Comparison of ENCODE assay signal across 16 cellular contexts in the genomic region with DNA sequence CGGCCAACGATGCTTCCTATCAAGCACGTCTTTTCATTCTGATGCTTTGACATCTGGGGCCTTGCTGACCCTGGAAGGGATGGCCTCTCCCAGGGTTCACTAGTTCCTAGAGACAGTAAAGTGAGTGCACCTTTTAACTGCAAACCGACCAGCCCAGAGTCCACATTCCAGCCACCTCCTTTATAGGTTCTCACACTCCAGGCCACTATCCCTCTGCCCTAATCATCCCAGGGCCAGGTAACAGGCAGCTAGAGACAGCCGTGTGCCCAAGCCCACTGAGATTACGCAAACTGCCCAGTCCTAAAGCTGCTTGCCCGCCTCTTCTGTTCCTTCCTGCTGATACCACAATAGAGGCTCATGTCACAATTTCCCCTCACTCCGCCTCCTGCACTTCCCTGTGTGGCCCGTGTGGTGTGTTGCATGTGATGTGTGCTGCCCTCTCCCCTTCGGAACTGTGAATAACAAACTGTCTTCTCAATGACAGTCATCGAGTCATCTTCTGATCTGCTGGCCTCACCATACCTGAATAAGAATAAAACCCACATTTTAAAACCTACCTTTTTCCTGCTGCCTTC.
DNase-seq lines count a peak whose midpoint lies in the region; ATAC-seq and TF ChIP-seq lines count a peak whose summit lies in the region.
"Had no signal": no experiment of that assay in that cellular context is flagged by ENCODE, and none has a peak within 500 bp of the region (broad histone marks: within the 10 kb centered on the region; RNA-seq: fewer than 3 reads in every experiment).

No MANE protein-coding gene starts in this region.

- POLR2A ChIA-PET in activated CD4-positive, alpha-beta memory T cell treated with anti-CD3 and anti-CD28 coated beads, Interleukin-2, amount 10 ng/mL, durations not matched to agents 7 days and 5 days (lab: Charles Lee): no interaction called here

- no peak overlapping the region for H3K27ac Mint-ChIP-seq in activated CD4-positive, alpha-beta memory T cell treated with anti-CD3 and anti-CD28 coated beads, Interleukin-2, amount 10 ng/mL, durations not matched to agents 7 days and 5 days
- peak overlapping the region; percentile 6 to 97 (median 57) for H3K27ac Mint-ChIP-seq in naive B cell

- H3K27me3 ChIP-seq in sigmoid colon: no peaks in the 10 kb centered on the region
- H3K27me3 ChIP-seq: esophagus squamous epithelium had no signal

- intact Hi-C loops in sigmoid colon (cut with DNase I): no loop called here

- DNase-seq in activated CD4-positive, alpha-beta T cell treated with anti-CD3 and anti-CD28 coated beads for 24 hours (ENCODE audit: low read depth in 2 of 2): peak; percentile 3 to 38
- DNase-seq in activated CD4-positive, alpha-beta T cell treated with anti-CD3 and anti-CD28 coated beads for 4 hours: no peak
- DNase-seq in activated CD4-positive, alpha-beta memory T cell treated with anti-CD3 and anti-CD28 coated beads, Interleukin-2, amount 10 ng/mL, durations not matched to agents 7 days and 5 days: peak; percentile 22
- DNase-seq in naive B cell: peak; percentile 14
- DNase-seq in stimulated activated naive CD8-positive, alpha-beta T cell treated with anti-CD3 and anti-CD28 coated beads, Interleukin-15, Interleukin-2, amounts not matched to agents 100 U/mL and 50 U/mL, for 24 hours: peak; percentile 63
- DNase-seq in DMS153 (lab: John Stamatoyannopoulos, UW): no peak
- DNase-seq in sigmoid colon: no peak
- DNase-seq: 8988T; activated effector memory CD4-positive, alpha-beta T cell treated with anti-CD3 and anti-CD28 coated beads, Interleukin-2, amount 50 U/mL, for 16 hours; cerebellar nuclear complex; DND-41; esophagus squamous epithelium; NCI-H1417 treated with DMSO at 0.1 percent for 48 hours; NCI-H526 treated with DMSO at 0.1 percent for 48 hours; SW 1271 had no signal

- CTCF ChIA-PET in activated CD4-positive, alpha-beta memory T cell treated with anti-CD3 and anti-CD28 coated beads, Interleukin-2, amount 10 ng/mL, durations not matched to agents 7 days and 5 days (lab: Charles Lee): no interaction called here

- ATAC-seq in naive B cell (ENCODE audit: low read depth in 2 of 2): peak; percentile 67 to 81
- ATAC-seq in stimulated activated naive CD8-positive, alpha-beta T cell treated with anti-CD3 and anti-CD28 coated beads, Interleukin-15, Interleukin-2, amounts not matched to agents 100 U/mL and 50 U/mL, for 24 hours: peak; percentile 96
- ATAC-seq in HG02759 (IDR thresholded peaks at IDR 0.05; ENCODE audit: unreplicated experiment): no peak

- WGBS in sigmoid colon, 2 donors: 62 to 83% methylated on average over 11 of the region's 11 CpGs

- no peak for TF ChIP-seq POLR2A in sigmoid colon (IDR thresholded peaks at IDR 0.05)

- peaks cover 26% of the 10 kb centered on the region for H3K27me3 Mint-ChIP-seq in activated CD4-positive, alpha-beta memory T cell treated with anti-CD3 and anti-CD28 coated beads, Interleukin-2, amount 10 ng/mL, durations not matched to agents 7 days and 5 days
- no peaks in the 10 kb centered on the region for H3K27me3 Mint-ChIP-seq in naive B cell

- no peaks in the 10 kb centered on the region for H3K4me1 ChIP-seq in sigmoid colon

- no peak overlapping the region for H3K4me3 Mint-ChIP-seq in activated CD4-positive, alpha-beta memory T cell treated with anti-CD3 and anti-CD28 coated beads, Interleukin-2, amount 10 ng/mL, durations not matched to agents 7 days and 5 days
- peak overlapping the region; percentile 51 to 91 (median 68) for H3K4me3 Mint-ChIP-seq in naive B cell

- no peak for TF ChIP-seq CTCF in sigmoid colon (IDR thresholded peaks at IDR 0.05)

- no peak for TF ChIP-seq EP300 in sigmoid colon (IDR thresholded peaks at IDR 0.05)

- peak overlapping the region in 1 of 4 donors; percentile 17 for H3K27ac ChIP-seq in sigmoid colon
- H3K27ac ChIP-seq: esophagus squamous epithelium had no signal

- no peak overlapping the region for H3K4me3 ChIP-seq in sigmoid colon
- H3K4me3 ChIP-seq: esophagus squamous epithelium had no signal

- no peaks in the 10 kb centered on the region for H3K36me3 Mint-ChIP-seq in activated CD4-positive, alpha-beta memory T cell treated with anti-CD3 and anti-CD28 coated beads, Interleukin-2, amount 10 ng/mL, durations not matched to agents 7 days and 5 days (ENCODE audit: low read depth)
- no peaks in the 10 kb centered on the region for H3K36me3 Mint-ChIP-seq in naive B cell

- H3K36me3 ChIP-seq in sigmoid colon: no peaks in the 10 kb centered on the region
- H3K36me3 ChIP-seq: esophagus squamous epithelium had no signal

- peaks cover 7% of the 10 kb centered on the region for H3K4me1 Mint-ChIP-seq in activated CD4-positive, alpha-beta memory T cell treated with anti-CD3 and anti-CD28 coated beads, Interleukin-2, amount 10 ng/mL, durations not matched to agents 7 days and 5 days
- peaks cover 30 to 58% (median 39%) of the 10 kb centered on the region in 3 donors for H3K4me1 Mint-ChIP-seq in naive B cell

- no peaks in the 10 kb centered on the region for H3K9me3 ChIP-seq in sigmoid colon
- H3K9me3 ChIP-seq: esophagus squamous epithelium had no signal

- H3K9me3 Mint-ChIP-seq in activated CD4-positive, alpha-beta memory T cell treated with anti-CD3 and anti-CD28 coated beads, Interleukin-2, amount 10 ng/mL, durations not matched to agents 7 days and 5 days: no peaks in the 10 kb centered on the region
- no peaks in the 10 kb centered on the region for H3K9me3 Mint-ChIP-seq in naive B cell

Comparison
In these comparisons a context has a peak if more than half of its experiments do, and no peak if none do; other contexts are left out.
1. DNase-seq: peak in activated CD4-positive, alpha-beta T cell treated with anti-CD3 and anti-CD28 coated beads for 24 hours (2 of 2), activated CD4-positive, alpha-beta memory T cell treated with anti-CD3 and anti-CD28 coated beads, Interleukin-2, amount 10 ng/mL, durations not matched to agents 7 days and 5 days (single experiment), naive B cell (single experiment) and stimulated activated naive CD8-positive, alpha-beta T cell treated with anti-CD3 and anti-CD28 coated beads, Interleukin-15, Interleukin-2, amounts not matched to agents 100 U/mL and 50 U/mL, for 24 hours (single experiment); none in activated CD4-positive, alpha-beta T cell treated with anti-CD3 and anti-CD28 coated beads for 4 hours (0 of 2), DMS153 (single experiment) and sigmoid colon (single experiment).